In the genomic region with DNA sequence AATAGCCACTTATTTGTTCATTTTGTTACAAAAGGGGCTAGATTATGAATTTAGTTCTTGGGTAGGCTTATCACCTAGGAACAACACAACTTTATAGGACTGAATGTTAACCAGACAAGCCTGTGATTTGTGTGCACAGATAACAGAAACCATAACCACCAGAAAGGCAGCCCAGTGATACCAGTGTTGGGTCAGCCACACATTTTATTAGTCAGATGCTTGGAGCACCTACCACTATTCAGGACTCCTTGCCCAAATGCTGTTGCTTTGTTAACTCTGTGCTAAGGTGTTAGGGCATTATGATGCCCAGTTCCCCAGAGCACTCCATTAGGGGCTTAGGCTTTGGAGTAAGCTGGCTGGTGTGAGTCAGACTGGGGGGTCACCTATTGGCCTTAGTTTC, we compare ENCODE assay signal across 10 cellular contexts. TPM values are rescaled to one million over a fixed set of nuclear protein-coding genes. Genes with fewer than 3 reads are reported as not detected.
DNase-seq lines count a peak whose midpoint lies in the region; ATAC-seq lines count a peak whose summit lies in the region.
"Had no signal": no experiment of that assay in that cellular context is flagged by ENCODE, and none has a peak within 500 bp of the region (broad histone marks: within the 10 kb centered on the region; RNA-seq: fewer than 3 reads in every experiment).

No MANE protein-coding gene starts in this region.

- H3K27me3 Mint-ChIP-seq in activated T-cell treated with anti-CD3 and anti-CD28 coated beads, Interleukin-2, amount 50 U/mL, for 72 hours (ENCODE audit: low read depth) = no peaks in the 10 kb centered on the region

- ATAC-seq in activated T-cell treated with anti-CD3 and anti-CD28 coated beads, Interleukin-2, amount 50 U/mL, for 72 hours (replicated peaks in 1 of 2) = peak; percentile 69 to 71
- ATAC-seq in HG02938 (IDR thresholded peaks at IDR 0.05; ENCODE audit: unreplicated experiment) = peak; percentile 70
- ATAC-seq in HG03139 (IDR thresholded peaks at IDR 0.05; ENCODE audit: unreplicated experiment) = no peak

- H3K36me3 Mint-ChIP-seq in activated T-cell treated with anti-CD3 and anti-CD28 coated beads, Interleukin-2, amount 50 U/mL, for 72 hours (ENCODE audit: insufficient read depth in 2 of 2) = peaks cover 1 to 5% of the 10 kb centered on the region in 2 donors

- H3K9me3 ChIP-seq in adipocyte (ENCODE audit: control insufficient read depth, low read length) = no peaks in the 10 kb centered on the region
- H3K9me3 ChIP-seq in subcutaneous abdominal adipose tissue (ENCODE audit: control insufficient read depth in 5 of 5, low read length in 5 of 5) = no peaks in the 10 kb centered on the region
- no peaks in the 10 kb centered on the region for H3K9me3 ChIP-seq in Karpas-422 (ENCODE audit: low read length)

- peak overlapping the region; percentile 49 for H3K27ac Mint-ChIP-seq in activated T-cell treated with anti-CD3 and anti-CD28 coated beads, Interleukin-2, amount 50 U/mL, for 72 hours

- peaks cover 81% of the 10 kb centered on the region for H3K4me1 Mint-ChIP-seq in activated T-cell treated with anti-CD3 and anti-CD28 coated beads, Interleukin-2, amount 50 U/mL, for 72 hours (ENCODE audit: low read depth)

- H3K4me3 ChIP-seq in adipocyte (ENCODE audit: low read length) (peak overlapping the region; percentile 60), subcutaneous abdominal adipose tissue (ENCODE audit: low read depth in 1 of 5, low read length in 5 of 5) (no peak overlapping the region), Karpas-422 (ENCODE audit: low read length) (no peak overlapping the region)
- H3K4me3 ChIP-seq: skin epidermis had no signal

- DNase-seq in activated T-cell treated with anti-CD3 and anti-CD28 coated beads, Interleukin-2, amount 50 U/mL, for 72 hours = peak in 1 of 2 donors; percentile 30
- no peak for DNase-seq in activated T-cell treated with anti-CD3 and anti-CD28 coated beads, Interleukin-2, amount 50 U/mL, for 1 hour
- DNase-seq in adipocyte (ENCODE audit: low read depth) = no peak
- DNase-seq in Karpas-422 = no peak
- no peak for DNase-seq in COR-L47 (lab: John Stamatoyannopoulos, UW)
- DNase-seq: activated CD4-positive, alpha-beta T cell treated with anti-CD3 and anti-CD28 coated beads for 48 hours had no signal

- peak overlapping the region; percentile 29 to 55 for H3K4me3 Mint-ChIP-seq in activated T-cell treated with anti-CD3 and anti-CD28 coated beads, Interleukin-2, amount 50 U/mL, for 72 hours

- no peaks in the 10 kb centered on the region for H3K27me3 ChIP-seq in adipocyte (replicated peaks; ENCODE audit: control insufficient read depth, insufficient read depth, low read length)
- H3K27me3 ChIP-seq in subcutaneous abdominal adipose tissue (ENCODE audit: control insufficient read depth in 5 of 5, insufficient read depth in 4 of 5, low read length in 5 of 5) = no peaks in the 10 kb centered on the region
- no peaks in the 10 kb centered on the region; the same call in 1 of the 2 replicates for H3K27me3 ChIP-seq in Karpas-422 (ENCODE audit: low read length)

- H3K9ac ChIP-seq in adipocyte (ENCODE audit: low read length) (peak overlapping the region; percentile 40), subcutaneous abdominal adipose tissue (ENCODE audit: low read length in 5 of 5) (peak overlapping the region in 1 of 5 donors; percentile 35), Karpas-422 (ENCODE audit: low read length) (no peak overlapping the region)

- no peaks in the 10 kb centered on the region for H3K79me2 ChIP-seq in Karpas-422 (ENCODE audit: low read length)

- peaks cover 24% of the 10 kb centered on the region for H3K4me1 ChIP-seq in adipocyte (ENCODE audit: control insufficient read depth, insufficient read depth, low read length)
- H3K4me1 ChIP-seq in subcutaneous abdominal adipose tissue (ENCODE audit: control insufficient read depth in 5 of 5, insufficient read depth in 5 of 5, low read length in 5 of 5) = peaks cover 2 to 28% (median 17%) of the 10 kb centered on the region in 5 donors
- peaks cover 3% of the 10 kb centered on the region for H3K4me1 ChIP-seq in Karpas-422 (ENCODE audit: low read length)

- no peaks in the 10 kb centered on the region for H3K36me3 ChIP-seq in adipocyte (ENCODE audit: control insufficient read depth, insufficient read depth, low read length, severe bottlenecking)
- H3K36me3 ChIP-seq in subcutaneous abdominal adipose tissue (ENCODE audit: control insufficient read depth in 5 of 5, insufficient read depth in 5 of 5, low read length in 5 of 5) = no peaks in the 10 kb centered on the region
- H3K36me3 ChIP-seq in Karpas-422 (ENCODE audit: insufficient read depth, low read length) = no peaks in the 10 kb centered on the region

- H3K9me2 ChIP-seq in Karpas-422 (replicated peaks; ENCODE audit: insufficient read depth, low read length) = no peaks in the 10 kb centered on the region

- H3K27ac ChIP-seq in subcutaneous abdominal adipose tissue (ENCODE audit: low read depth, low read length) (peak overlapping the region; percentile 60), Karpas-422 (ENCODE audit: low read length) (no peak overlapping the region)

- no peak overlapping the region for H2AFZ ChIP-seq in Karpas-422 (ENCODE audit: low read length)

- H3K9me3 Mint-ChIP-seq in activated T-cell treated with anti-CD3 and anti-CD28 coated beads, Interleukin-2, amount 50 U/mL, for 72 hours = peaks cover 1 to 2% of the 10 kb centered on the region in 2 donors

- H4K20me1 ChIP-seq in Karpas-422 (ENCODE audit: insufficient read depth, low read depth, low read length) = no peaks in the 10 kb centered on the region

- no peak overlapping the region for H3K4me2 ChIP-seq in Karpas-422 (ENCODE audit: low read depth, low read length, poor library complexity, severe bottlenecking)

RNA-seq across cellular contexts. Expression of a gene that starts 22.5 kb away (rescaled TPM):
- 10 to 100 TPM; 22.9 to 24.7 TPM for total RNA-seq in activated T-cell treated with anti-CD3 and anti-CD28 coated beads, Interleukin-2, amount 50 U/mL, for 72 hours
- total RNA-seq in Karpas-422 (2014; rRNA removed; shearing (Covaris generic); ENCODE audit: low replicate concordance) = 2.5 and 3.8 TPM in 2 replicates
